Comparison of ENCODE assay signal across 1 cellular context in the genomic region with DNA sequence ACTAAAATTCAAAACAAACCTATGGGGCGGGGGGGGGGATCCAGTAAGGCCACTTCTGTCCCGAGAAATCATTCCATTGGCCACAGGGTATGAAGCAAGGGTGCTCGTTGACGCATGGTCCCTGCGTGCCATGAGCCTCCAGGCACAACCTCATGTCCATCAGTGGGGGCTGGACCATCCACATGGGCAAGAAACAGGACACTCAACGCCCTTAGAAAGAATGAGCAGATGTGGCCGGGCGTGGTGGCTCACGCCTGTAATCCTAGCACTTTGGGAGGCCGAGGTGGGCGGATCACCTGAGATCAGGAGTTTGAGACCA.
TF ChIP-seq lines count a peak whose summit lies in the region.

No MANE protein-coding gene starts in this region.

TF ChIP-seq in liver, 16 proteins besides CTCF, POLR2A, EP300 and RAD21 (continued from another document):
- TF ChIP-seq, protein P1, sequence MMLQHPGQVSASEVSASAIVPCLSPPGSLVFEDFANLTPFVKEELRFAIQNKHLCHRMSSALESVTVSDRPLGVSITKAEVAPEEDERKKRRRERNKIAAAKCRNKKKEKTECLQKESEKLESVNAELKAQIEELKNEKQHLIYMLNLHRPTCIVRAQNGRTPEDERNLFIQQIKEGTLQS (IDR thresholded peaks at IDR 0.05), result no peak
- TF ChIP-seq EGR1 (IDR thresholded peaks at IDR 0.05; ENCODE audit: low read depth in 2 of 2), result no peak
- TF ChIP-seq GABPA (IDR thresholded peaks at IDR 0.05 in 1 of 2, conservative IDR thresholded peaks at IDR 0.05 in 1 of 2), result peak in 1 of 2 donors; percentile 2
- TF ChIP-seq RXRA (IDR thresholded peaks at IDR 0.05), result no peak
- TF ChIP-seq SP1 (IDR thresholded peaks at IDR 0.05), result no peak
